In the genomic region with DNA sequence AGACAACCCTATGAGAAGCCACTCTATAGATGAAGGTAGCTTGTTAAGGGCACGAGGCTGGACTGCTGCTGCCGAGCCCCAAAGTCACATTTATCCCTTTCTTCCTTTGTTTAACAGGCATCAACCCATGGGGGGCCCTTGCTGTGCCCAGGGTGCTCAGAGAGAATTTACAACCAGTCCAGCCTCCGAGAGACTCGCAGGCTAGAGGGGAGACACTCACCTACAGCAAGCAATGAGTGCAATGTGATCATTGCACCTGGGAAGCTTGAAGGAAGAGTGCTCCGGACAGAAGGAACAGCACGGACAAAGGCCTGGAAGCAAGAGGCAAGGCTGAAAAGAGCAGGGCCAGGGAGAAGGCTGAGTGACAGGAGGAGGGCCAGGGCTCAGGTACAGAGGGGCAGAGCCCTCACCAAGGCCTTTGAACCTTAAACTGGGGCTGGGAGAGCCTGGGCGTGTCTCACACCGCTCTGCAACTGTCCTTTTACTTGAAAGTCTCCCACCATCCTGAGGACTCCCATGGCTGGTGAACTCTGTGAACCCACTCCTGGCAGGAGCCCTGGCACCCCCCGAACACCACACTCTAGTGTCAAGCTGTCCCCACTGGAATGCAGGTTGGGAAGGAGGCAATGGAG, we compare ENCODE assay signal across 20 cellular contexts. TPM values are rescaled to one million over a fixed set of nuclear protein-coding genes. Genes with fewer than 3 reads are reported as not detected.
"Had no signal": no experiment of that assay in that cellular context is flagged by ENCODE, and none has a peak within 500 bp of the region (broad histone marks: within the 10 kb centered on the region; RNA-seq: fewer than 3 reads in every experiment).

No MANE protein-coding gene starts in this region.

- H3K4me2 ChIP-seq: PC-9 had no signal

- H3K27ac ChIP-seq: PC-9 had no signal

- H3K4me1 Mint-ChIP-seq: activated CD8-positive, alpha-beta memory T cell treated with anti-CD3 and anti-CD28 coated beads, Interleukin-2, amount 10 ng/mL, durations not matched to agents 7 days and 5 days; central memory CD8-positive, alpha-beta T cell had no signal

- FAIRE-seq: astrocyte had no signal

- DNase-seq: activated CD4-positive, alpha-beta T cell treated with anti-CD3 and anti-CD28 coated beads, Interleukin-2, amount 10 ng/mL, durations not matched to agents 24 days and 14 days; activated CD4-positive, alpha-beta T cell treated with anti-CD3 and anti-CD28 coated beads, Interleukin-2, amount 50 U/mL, for 48 hours; activated CD8-positive, alpha-beta memory T cell treated with anti-CD3 and anti-CD28 coated beads, Interleukin-2, amount 10 ng/mL, durations not matched to agents 7 days and 5 days; activated effector memory CD4-positive, alpha-beta T cell treated with anti-CD3 and anti-CD28 coated beads, Interleukin-2, amount 50 U/mL, for 16 hours; activated naive CD4-positive, alpha-beta T cell treated with Interleukin-2 at 50 U/mL for 16 hours; activated T-cell treated with anti-CD3 and anti-CD28 coated beads, Interleukin-2, amount 50 U/mL, for 4 hours; amygdala; NCI-H1105 treated with DMSO at 0.1 percent for 48 hours; NCI-H1436 treated with DMSO at 0.1 percent for 48 hours; NCI-H187; NCI-H2081; PC-9; SHP77 treated with DMSO at 0.1 percent for 48 hours had no signal

- H2AFZ ChIP-seq: PC-9 had no signal

- H3K27ac Mint-ChIP-seq: activated CD4-positive, alpha-beta T cell treated with anti-CD3 and anti-CD28 coated beads, Interleukin-2, amount 10 ng/mL, durations not matched to agents 24 days and 14 days; activated CD8-positive, alpha-beta memory T cell treated with anti-CD3 and anti-CD28 coated beads, Interleukin-2, amount 10 ng/mL, durations not matched to agents 7 days and 5 days; activated naive CD4-positive, alpha-beta T cell treated with anti-CD3 and anti-CD28 coated beads, Interleukin-2, amount 50 U/mL, for 72 hours; T-helper 1 cell treated with Interleukin-12 subunit alpha and Interleukin-12 subunit beta and Interleukin-4 antibody, amounts not matched to agents 30 μg/mL and 1 μg/mL, for 36 hours had no signal

- H3K9me3 Mint-ChIP-seq: activated CD4-positive, alpha-beta T cell treated with anti-CD3 and anti-CD28 coated beads, Interleukin-2, amount 10 ng/mL, durations not matched to agents 24 days and 14 days; activated naive CD4-positive, alpha-beta T cell treated with anti-CD3 and anti-CD28 coated beads, Interleukin-2, amount 50 U/mL, for 72 hours; activated T-cell treated with anti-CD3 and anti-CD28 coated beads, Interleukin-2, amount 50 U/mL, for 4 hours; central memory CD8-positive, alpha-beta T cell; T-helper 1 cell treated with Interleukin-12 subunit alpha and Interleukin-12 subunit beta and Interleukin-4 antibody, amounts not matched to agents 30 μg/mL and 1 μg/mL, for 36 hours had no signal

- H3K4me3 Mint-ChIP-seq: activated CD4-positive, alpha-beta T cell treated with anti-CD3 and anti-CD28 coated beads, Interleukin-2, amount 10 ng/mL, durations not matched to agents 24 days and 14 days; activated CD8-positive, alpha-beta memory T cell treated with anti-CD3 and anti-CD28 coated beads, Interleukin-2, amount 10 ng/mL, durations not matched to agents 7 days and 5 days; activated T-cell treated with anti-CD3 and anti-CD28 coated beads, Interleukin-2, amount 50 U/mL, for 4 hours; brain; central memory CD8-positive, alpha-beta T cell; T-helper 1 cell treated with Interleukin-12 subunit alpha and Interleukin-12 subunit beta and Interleukin-4 antibody, amounts not matched to agents 30 μg/mL and 1 μg/mL, for 36 hours had no signal

- H3K4me3 ChIP-seq: PC-9 had no signal

- ATAC-seq: activated CD4-positive, CD25-positive, alpha-beta regulatory T cell treated with anti-CD3 and anti-CD28 coated beads, Interleukin-2, amount 50 U/mL, for 24 hours had no signal

- H3K36me3 Mint-ChIP-seq: activated CD8-positive, alpha-beta memory T cell treated with anti-CD3 and anti-CD28 coated beads, Interleukin-2, amount 10 ng/mL, durations not matched to agents 7 days and 5 days; activated naive CD4-positive, alpha-beta T cell treated with anti-CD3 and anti-CD28 coated beads, Interleukin-2, amount 50 U/mL, for 72 hours; brain had no signal

RNA-seq across cellular contexts. Expression of gene DMRTB1, which starts 27.3 kb away (rescaled TPM):
- total RNA-seq: activated CD4-positive, alpha-beta T cell treated with anti-CD3 and anti-CD28 coated beads, Interleukin-2, amount 10 ng/mL, durations not matched to agents 24 days and 14 days; activated CD8-positive, alpha-beta memory T cell treated with anti-CD3 and anti-CD28 coated beads, Interleukin-2, amount 10 ng/mL, durations not matched to agents 7 days and 5 days; activated naive CD4-positive, alpha-beta T cell treated with anti-CD3 and anti-CD28 coated beads, Interleukin-2, amount 50 U/mL, for 72 hours; activated T-cell treated with anti-CD3 and anti-CD28 coated beads, Interleukin-2, amount 50 U/mL, for 4 hours; astrocyte; PC-9; SK-MEL-5 had no signal
